In genomic region chr4:117957570-117957969, GRCh38 we compare ENCODE assay signal across 24 cellular contexts.
"Had no signal": no experiment of that assay in that cellular context is flagged by ENCODE, and none has a peak within 500 bp of the region (broad histone marks: within the 10 kb centered on the region; RNA-seq: fewer than 3 reads in every experiment).

No MANE protein-coding gene starts in this region.

- H3K36me3 ChIP-seq: gastroesophageal sphincter, uterus had no signal

- ATAC-seq: activated CD4-positive, CD25-positive, alpha-beta regulatory T cell treated with anti-CD3 and anti-CD28 coated beads, Interleukin-2, amount 50 U/mL, for 24 hours; activated naive CD8-positive, alpha-beta T cell treated with anti-CD3 and anti-CD28 coated beads, Interleukin-2, amount 50 U/mL, for 24 hours; gastroesophageal sphincter; left cardiac atrium; natural killer cell treated with Interleukin-12 subunit alpha and Interleukin-12 subunit beta and Interleukin-15 and Interleukin-18, amount 100 ng/mL, for 72 hours had no signal

- H3K4me1 ChIP-seq: gastroesophageal sphincter, testis, uterus had no signal

- H3K27me3 ChIP-seq: gastroesophageal sphincter, testis, uterus had no signal

- H3K4me3 ChIP-seq: gastroesophageal sphincter, testis, uterus had no signal

- H3K9me3 ChIP-seq: testis, uterus had no signal

- H3K27ac ChIP-seq: epithelial cell of prostate, gastroesophageal sphincter, testis, uterus, VCaP had no signal

- DNase-seq: activated CD4-positive, alpha-beta memory T cell treated with anti-CD3 and anti-CD28 coated beads, Interleukin-2, amount 10 ng/mL, durations not matched to agents 7 days and 5 days; activated CD4-positive, alpha-beta T cell treated with anti-CD3 and anti-CD28 coated beads, Interleukin-2, amount 10 ng/mL, durations not matched to agents 24 days and 14 days; activated gamma-delta T cell; activated naive CD4-positive, alpha-beta T cell treated with anti-CD3 and anti-CD28 coated beads, Interleukin-2, amount 50 U/mL, for 16 hours; activated naive CD8-positive, alpha-beta T cell treated with anti-CD3 and anti-CD28 coated beads, Interleukin-2, amount 50 U/mL, for 24 hours; activated T-cell treated with anti-CD3 and anti-CD28 coated beads for 4 hours; cortex of kidney; endodermal cell; head of caudate nucleus; hypothalamus; islet precursor cell; left cardiac atrium; retina; stimulated activated CD4-positive, alpha-beta T cell treated with anti-CD3 and anti-CD28 coated beads, Interleukin-2, amount 100 ng/mL, for 48 hours; stimulated activated CD8-positive, alpha-beta memory T cell treated with anti-CD3 and anti-CD28 coated beads, Interleukin-4, amount 100 ng/mL, for 48 hours; stimulated activated naive B cell treated with anti-CD40 and anti-IgM and Interleukin-4, amounts not matched to agents 10 μg/mL and 1 μg/mL and 100 μg/mL, for 72 hours; testis; trophoblast cell; uterus had no signal
